ENCODE assay signal across 21 cellular contexts in genomic region chr7:30115709-30116297, GRCh38. TPM values are rescaled to one million over a fixed set of nuclear protein-coding genes. Genes with fewer than 3 reads are reported as not detected.
DNase-seq lines count a peak whose midpoint lies in the region; ATAC-seq, FAIRE-seq and TF ChIP-seq lines count a peak whose summit lies in the region.
"Had no signal": no experiment of that assay in that cellular context is flagged by ENCODE, and none has a peak within 500 bp of the region (broad histone marks: within the 10 kb centered on the region; RNA-seq: fewer than 3 reads in every experiment).

No MANE protein-coding gene starts in this region.

- H3K36me3 Mint-ChIP-seq in WTC11 = peaks cover 9% of the 10 kb centered on the region
- peaks cover 3% of the 10 kb centered on the region for H3K36me3 Mint-ChIP-seq in activated CD4-positive, alpha-beta memory T cell treated with anti-CD3 and anti-CD28 coated beads, Interleukin-2, amount 10 ng/mL, durations not matched to agents 7 days and 5 days (ENCODE audit: low read depth)

- no peak overlapping the region for H4K5ac ChIP-seq in mesendoderm (ENCODE audit: low read length)

- CTCF ChIA-PET in A549 (lab: Yijun Ruan, JAX) (no interaction called here), HEK293T (lab: Yijun Ruan, JAX) (no interaction called here), WTC11 (lab: Charles Lee) (no interaction called here)
- CTCF ChIA-PET in activated CD4-positive, alpha-beta memory T cell treated with anti-CD3 and anti-CD28 coated beads, Interleukin-2, amount 10 ng/mL, durations not matched to agents 7 days and 5 days (lab: Charles Lee) = no interaction called here

- no peak for TF ChIP-seq EP300 in A549 (IDR thresholded peaks at IDR 0.05)

- H3K27me3 Mint-ChIP-seq in WTC11 (ENCODE audit: low read depth) = no peaks in the 10 kb centered on the region
- no peaks in the 10 kb centered on the region for H3K27me3 Mint-ChIP-seq in activated CD4-positive, alpha-beta memory T cell treated with anti-CD3 and anti-CD28 coated beads, Interleukin-2, amount 10 ng/mL, durations not matched to agents 7 days and 5 days
- H3K27me3 Mint-ChIP-seq: CD8-positive, alpha-beta memory T cell had no signal

- FAIRE-seq in A549 (lab: Jason Lieb, UNC) = peak; percentile 84

- no peak for TF ChIP-seq RAD21 in A549 (conservative IDR thresholded peaks at IDR 0.05 in 1 of 2, IDR thresholded peaks at IDR 0.05 in 1 of 2)

- H3K18ac ChIP-seq in mesendoderm (ENCODE audit: low read length) = no peak overlapping the region

- H3K4me3 ChIP-seq in A549 (no peak overlapping the region), mesendoderm (ENCODE audit: low read length) (no peak overlapping the region), prostate gland (no peak overlapping the region)

- H2AK5ac ChIP-seq in mesendoderm (ENCODE audit: low read length) = no peak overlapping the region

- H3K9me3 ChIP-seq in A549 (peaks cover 20% of the 10 kb centered on the region; the same call in 2 of the 3 replicates), prostate gland (no peaks in the 10 kb centered on the region)

- no peak overlapping the region for H3K23ac ChIP-seq in mesendoderm (ENCODE audit: low read length)

- H3K4me1 ChIP-seq in A549 (no peaks in the 10 kb centered on the region), mesendoderm (ENCODE audit: control insufficient read depth, low read depth, low read length) (no peaks in the 10 kb centered on the region), prostate gland (replicated peaks) (no peaks in the 10 kb centered on the region)

- no peaks in the 10 kb centered on the region for H3K4me1 Mint-ChIP-seq in WTC11
- peaks cover 3% of the 10 kb centered on the region for H3K4me1 Mint-ChIP-seq in activated CD4-positive, alpha-beta memory T cell treated with anti-CD3 and anti-CD28 coated beads, Interleukin-2, amount 10 ng/mL, durations not matched to agents 7 days and 5 days

- no peak for TF ChIP-seq CTCF in A549 (IDR thresholded peaks at IDR 0.05)
- TF ChIP-seq CTCF in WTC11 (IDR thresholded peaks at IDR 0.05) = no peak
- TF ChIP-seq CTCF in prostate gland (IDR thresholded peaks at IDR 0.05) = no peak

- H3K27ac Mint-ChIP-seq in WTC11 = no peak overlapping the region
- no peak overlapping the region for H3K27ac Mint-ChIP-seq in activated CD4-positive, alpha-beta memory T cell treated with anti-CD3 and anti-CD28 coated beads, Interleukin-2, amount 10 ng/mL, durations not matched to agents 7 days and 5 days

- no peak overlapping the region for H2BK15ac ChIP-seq in mesendoderm (replicated peaks; ENCODE audit: low read depth)

- H3K79me1 ChIP-seq in mesendoderm (ENCODE audit: low read length) = no peaks in the 10 kb centered on the region

- no peak overlapping the region for H4K8ac ChIP-seq in mesendoderm (ENCODE audit: low read depth, low read length)

- ATAC-seq in A549 (no peak), WTC11 (peak; percentile 58; the same call in 1 of the 2 replicates)
- ATAC-seq: PC-3 had no signal

- H3K4ac ChIP-seq in mesendoderm (ENCODE audit: low read depth, low read length) = no peak overlapping the region

- H3K36me3 ChIP-seq in mesendoderm (ENCODE audit: control insufficient read depth, insufficient read depth, low read length) = no peaks in the 10 kb centered on the region
- no peaks in the 10 kb centered on the region for H3K36me3 ChIP-seq in prostate gland

- no peak overlapping the region for H2BK5ac ChIP-seq in mesendoderm (ENCODE audit: low read length)

- no peak overlapping the region for H2BK120ac ChIP-seq in mesendoderm (ENCODE audit: low read depth, low read length)

- H3K79me2 ChIP-seq in mesendoderm (ENCODE audit: control insufficient read depth, insufficient read depth, low read length) = no peaks in the 10 kb centered on the region

- intact Hi-C loops in prostate gland (cut with DNase I) = no loop called here

- H3K4me2 ChIP-seq in A549 (no peak overlapping the region), mesendoderm (ENCODE audit: low read length) (no peak overlapping the region)

- H3K9ac ChIP-seq in mesendoderm (ENCODE audit: low read length) = no peak overlapping the region

- no peak for DNase-seq in A549 (ENCODE audit: low read depth in 1 of 2, low spot score in 1 of 2)
- no peak for DNase-seq in HEK293T (ENCODE audit: extremely low spot score)
- no peak for DNase-seq in WTC11 (ENCODE audit: low spot score)
- DNase-seq in mesendoderm = peak; percentile 14
- DNase-seq in prostate gland (ENCODE audit: low spot score) = no peak
- DNase-seq in NCI-H2107 (lab: John Stamatoyannopoulos, UW) = no peak
- no peak for DNase-seq in activated CD4-positive, alpha-beta memory T cell treated with anti-CD3 and anti-CD28 coated beads, Interleukin-2, amount 10 ng/mL, durations not matched to agents 7 days and 5 days
- DNase-seq in hepatic stellate cell (ENCODE audit: low spot score) = no peak
- DNase-seq: Calu3; CD8-positive, alpha-beta memory T cell; GOT3; KBM-7; NCI-H1092 treated with DMSO at 0.1 percent for 48 hours; NCI-H146; NCI-H2029 treated with DMSO at 0.1 percent for 48 hours; NCI-H2171 treated with DMSO at 0.1 percent for 48 hours; NCI-H446 treated with DMSO at 0.1 percent for 48 hours; NCI-H526 treated with DMSO at 0.1 percent for 48 hours; PC-3; SHP77 had no signal

- H3K56ac ChIP-seq in mesendoderm (ENCODE audit: low read length) = no peak overlapping the region

- POLR2A ChIA-PET in A549 (lab: Yijun Ruan, JAX) (no interaction called here), HEK293T (lab: Yijun Ruan, JAX) (no interaction called here), WTC11 (lab: Charles Lee) (no interaction called here)
- POLR2A ChIA-PET in activated CD4-positive, alpha-beta memory T cell treated with anti-CD3 and anti-CD28 coated beads, Interleukin-2, amount 10 ng/mL, durations not matched to agents 7 days and 5 days (lab: Charles Lee) = no interaction called here

- no peak overlapping the region for H3K27ac ChIP-seq in A549
- no peak overlapping the region for H3K27ac ChIP-seq in mesendoderm (ENCODE audit: low read depth, low read length)
- no peak overlapping the region for H3K27ac ChIP-seq in prostate gland
- H3K27ac ChIP-seq: C4-2B had no signal

- WGBS in A549 (ENCODE audit: missing lambda C conversion rate) = 90% methylated on average over 34 of the region's 34 CpGs
- no CpG with 5 or more reads among the region's 34 CpGs for WGBS in mesendoderm (ENCODE audit: extremely low coverage, insufficient coverage, low lambda C conversion rate)
- 89% methylated on average over 34 of the region's 34 CpGs for WGBS in prostate gland

- no peaks in the 10 kb centered on the region for H3K27me3 ChIP-seq in mesendoderm (ENCODE audit: insufficient read depth, low read length, poor library complexity)
- no peaks in the 10 kb centered on the region for H3K27me3 ChIP-seq in prostate gland (replicated peaks; ENCODE audit: insufficient read depth)

- no peak overlapping the region for H3K4me3 Mint-ChIP-seq in WTC11
- H3K4me3 Mint-ChIP-seq in activated CD4-positive, alpha-beta memory T cell treated with anti-CD3 and anti-CD28 coated beads, Interleukin-2, amount 10 ng/mL, durations not matched to agents 7 days and 5 days = no peak overlapping the region
- H3K4me3 Mint-ChIP-seq: CD8-positive, alpha-beta memory T cell had no signal

- peaks cover 30% of the 10 kb centered on the region for H3K9me3 Mint-ChIP-seq in WTC11
- H3K9me3 Mint-ChIP-seq in activated CD4-positive, alpha-beta memory T cell treated with anti-CD3 and anti-CD28 coated beads, Interleukin-2, amount 10 ng/mL, durations not matched to agents 7 days and 5 days = peaks cover 8% of the 10 kb centered on the region

- TF ChIP-seq POLR2A in A549 (IDR thresholded peaks at IDR 0.05; ENCODE audit: low read length) = no peak
- TF ChIP-seq POLR2A in prostate gland (IDR thresholded peaks at IDR 0.05) = no peak

TF ChIP-seq in A549, 52 proteins besides CTCF, POLR2A, EP300 and RAD21:
- no peak for TF ChIP-seq CHD2 (IDR thresholded peaks at IDR 0.05; ENCODE audit: low read length, partially characterized antibody)
- no peak for TF ChIP-seq RCOR1 (IDR thresholded peaks at IDR 0.05; ENCODE audit: low read depth, low read length)

TF ChIP-seq in HEK293T, 16 proteins besides CTCF, POLR2A, EP300 and RAD21:
- no peak for TF ChIP-seq HDGF (IDR thresholded peaks at IDR 0.05; ENCODE audit: borderline replicate concordance)
- TF ChIP-seq NFRKB (IDR thresholded peaks at IDR 0.05) = 0 out of 2 replicates have a peak, but pooled peaks have one; percentile 46

TF ChIP-seq in WTC11, 78 proteins besides CTCF, POLR2A, EP300 and RAD21:
- TF ChIP-seq ZNF121 (CRISPR knock-in tag; IDR thresholded peaks at IDR 0.05) = peak; percentile 5; the same call in 1 of the 2 replicates
- TF ChIP-seq NFYB (CRISPR knock-in tag; conservative IDR thresholded peaks at IDR 0.05; ENCODE audit: low read depth) = no peak
- TF ChIP-seq CREB1 (CRISPR knock-in tag; IDR thresholded peaks at IDR 0.05) = no peak

RNA-seq across cellular contexts. Expression of gene MTURN, which starts 19.0 kb away (rescaled TPM):
- polyA plus RNA-seq in A549 (2011; rRNA removed) (2.5 and 2.7 TPM in 2 replicates), A549 (2017; fragmentation: RNase III; extraction: RNeasy Plus Mini Kit Qiagen cat#74134 plus additional on column Dnase treatment) (2.2 to 2.4 TPM (median 2.3 TPM) in 3 replicates)
- polyA plus RNA-seq in A549 (2012; cell fraction: cytosol; rRNA removed) = 1.1 and 1.5 TPM in 2 replicates
- polyA plus RNA-seq in A549 (2012; cell fraction: nucleus; rRNA removed) = 1.2 and 1.5 TPM in 2 replicates
- 1.4 and 1.6 TPM in 2 replicates for polyA minus RNA-seq in A549 (2011; rRNA and poly(A)+ RNA removed)
- total RNA-seq in WTC11 (2021) (5.0 to 6.4 TPM (median 5.4 TPM) in 3 replicates), prostate gland (10 to 100 TPM; 22.6 to 26.9 TPM)
- polyA plus RNA-seq in mesendoderm (2013, experiment 1 of 2) = 1.6 TPM
- 1.5 TPM for polyA plus RNA-seq in mesendoderm (2013, experiment 2 of 2)
- total RNA-seq in activated CD4-positive, alpha-beta memory T cell treated with anti-CD3 and anti-CD28 coated beads, Interleukin-2, amount 10 ng/mL, durations not matched to agents 7 days and 5 days = 1 to 10 TPM; 2.3 to 2.7 TPM
